In genomic region chr17:31487063-31487647, GRCh38 we compare ENCODE assay signal across 8 cellular contexts.
DNase-seq lines count a peak whose midpoint lies in the region; ATAC-seq and TF ChIP-seq lines count a peak whose summit lies in the region.

No MANE protein-coding gene starts in this region.

- no peaks in the 10 kb centered on the region for H3K9me3 ChIP-seq in A673 (ENCODE audit: low read depth, low read length, poor library complexity, severe bottlenecking)
- no peaks in the 10 kb centered on the region for H3K9me3 ChIP-seq in naive thymus-derived CD4-positive, alpha-beta T cell (ENCODE audit: control insufficient read depth in 2 of 3, low read length in 3 of 3)

- no peak for ATAC-seq in naive thymus-derived CD4-positive, alpha-beta T cell

- POLR2A ChIA-PET in A673 (lab: Charles Lee; ENCODE audit: low non-redundant PET): interaction anchor here (0.6 kb wide), 1 partner anchor 512 kb away, joined by 11 read pairs; no protein-coding TSS in a partner anchor
- POLR2A ChIA-PET in naive thymus-derived CD4-positive, alpha-beta T cell (lab: Charles Lee): interaction anchor here (0.6 to 8.6 kb wide), 15 partner anchors 10 to 1261 kb away, joined by 3 to 176 read pairs (median 3); partner anchors contain the start of genes EVI2A and PSMD11

- H3K36me3 Mint-ChIP-seq in naive thymus-derived CD4-positive, alpha-beta T cell: peaks cover 0 to 3% (median 0%) of the 10 kb centered on the region in 5 donors

- intact Hi-C loops in A673 (cut with micrococcal nuclease; ENCODE audit: unreplicated experiment): no loop called here
- intact Hi-C loops in naive thymus-derived CD4-positive, alpha-beta T cell (cut with micrococcal nuclease): loop anchor here (1.0 to 10.0 kb wide), 8 partner anchors 40 to 1390 kb away; partner anchors contain the start of genes COPRS (in 1 of the 2), EVI2B (in 1 of the 2), MYO1D (in 1 of the 2) and NSRP1 (in 1 of the 2)

- H3K36me3 ChIP-seq in A673 (ENCODE audit: insufficient read depth, low read length, poor library complexity, severe bottlenecking): no peaks in the 10 kb centered on the region
- H3K36me3 ChIP-seq in naive thymus-derived CD4-positive, alpha-beta T cell (ENCODE audit: control insufficient read depth in 2 of 3, insufficient read depth in 3 of 3, low read length in 3 of 3): peaks cover 0 to 5% (median 0%) of the 10 kb centered on the region in 3 experiments

- H3K4me1 ChIP-seq in A673 (ENCODE audit: insufficient read depth, low read length, poor library complexity, severe bottlenecking): no peaks in the 10 kb centered on the region
- peaks cover 35 to 37% of the 10 kb centered on the region in 2 donors for H3K4me1 ChIP-seq in naive thymus-derived CD4-positive, alpha-beta T cell (ENCODE audit: control insufficient read depth in 2 of 2, insufficient read depth in 2 of 2, low read length in 2 of 2)

- peak overlapping the region; percentile 78 to 98 (median 92) for H3K27ac Mint-ChIP-seq in naive thymus-derived CD4-positive, alpha-beta T cell

- H3K27ac ChIP-seq in A673 (ENCODE audit: low read depth, low read length, poor library complexity, severe bottlenecking) (no peak overlapping the region), cingulate gyrus (ENCODE audit: low read depth, low read length) (peak overlapping the region; percentile 77)
- H3K27ac ChIP-seq in naive thymus-derived CD4-positive, alpha-beta T cell (ENCODE audit: low read depth, low read length): peak overlapping the region; percentile 65

- H3K4me3 ChIP-seq in A673 (ENCODE audit: low read depth, low read length, poor library complexity, severe bottlenecking): peak overlapping the region; percentile 46
- H3K4me3 ChIP-seq in Jurkat, Clone E6-1 (ENCODE audit: low read length): peak overlapping the region; percentile 52
- peak overlapping the region; percentile 64 for H3K4me3 ChIP-seq in naive thymus-derived CD4-positive, alpha-beta T cell (ENCODE audit: low read length)

- peak overlapping the region; percentile 83 to 98 (median 89) for H3K4me3 Mint-ChIP-seq in naive thymus-derived CD4-positive, alpha-beta T cell

- H3K4me1 Mint-ChIP-seq in naive thymus-derived CD4-positive, alpha-beta T cell: peaks cover 38 to 46% (median 42%) of the 10 kb centered on the region in 7 donors

- no peaks in the 10 kb centered on the region for H3K27me3 ChIP-seq in A673 (replicated peaks; ENCODE audit: insufficient read depth, low read depth, low read length, poor library complexity)
- no peaks in the 10 kb centered on the region for H3K27me3 ChIP-seq in naive thymus-derived CD4-positive, alpha-beta T cell (ENCODE audit: control insufficient read depth in 2 of 2, insufficient read depth in 2 of 2, low read length in 2 of 2)

- H3K27me3 Mint-ChIP-seq in naive thymus-derived CD4-positive, alpha-beta T cell: peaks cover 0 to 9% (median 0%) of the 10 kb centered on the region in 5 donors

- H3K9me3 Mint-ChIP-seq in naive thymus-derived CD4-positive, alpha-beta T cell: no peaks in the 10 kb centered on the region

- DNase-seq in A673 (ENCODE audit: low spot score) (no peak), DMS79 (lab: John Stamatoyannopoulos, UW) (no peak), iPS-NIHi7 (ENCODE audit: extremely low spot score) (no peak), pons (ENCODE audit: low spot score) (no peak)
- no peak for DNase-seq in Jurkat, Clone E6-1 (ENCODE audit: low read depth, low spot score)
- no peak for DNase-seq in naive thymus-derived CD4-positive, alpha-beta T cell
- DNase-seq in stimulated activated CD4-positive, alpha-beta T cell treated with anti-CD3 and anti-CD28 coated beads, Interleukin-4, amount 100 ng/mL, for 1 hour: no peak

- BruUV-seq in A673 (replicated peaks; lab: Mats Ljungman, UMichigan): no TSS peak

- CTCF ChIA-PET in A673 (lab: Charles Lee): no interaction called here
- CTCF ChIA-PET in naive thymus-derived CD4-positive, alpha-beta T cell (lab: Charles Lee): interaction anchor here (0.6 to 4.1 kb wide), 6 partner anchors 10 to 50 kb away, joined by 3 to 32 read pairs (median 4); no protein-coding TSS in a partner anchor

- TF ChIP-seq CTCF in A673 (conservative IDR thresholded peaks at IDR 0.05; ENCODE audit: low read depth, low read length): no peak
